In the genomic region with DNA sequence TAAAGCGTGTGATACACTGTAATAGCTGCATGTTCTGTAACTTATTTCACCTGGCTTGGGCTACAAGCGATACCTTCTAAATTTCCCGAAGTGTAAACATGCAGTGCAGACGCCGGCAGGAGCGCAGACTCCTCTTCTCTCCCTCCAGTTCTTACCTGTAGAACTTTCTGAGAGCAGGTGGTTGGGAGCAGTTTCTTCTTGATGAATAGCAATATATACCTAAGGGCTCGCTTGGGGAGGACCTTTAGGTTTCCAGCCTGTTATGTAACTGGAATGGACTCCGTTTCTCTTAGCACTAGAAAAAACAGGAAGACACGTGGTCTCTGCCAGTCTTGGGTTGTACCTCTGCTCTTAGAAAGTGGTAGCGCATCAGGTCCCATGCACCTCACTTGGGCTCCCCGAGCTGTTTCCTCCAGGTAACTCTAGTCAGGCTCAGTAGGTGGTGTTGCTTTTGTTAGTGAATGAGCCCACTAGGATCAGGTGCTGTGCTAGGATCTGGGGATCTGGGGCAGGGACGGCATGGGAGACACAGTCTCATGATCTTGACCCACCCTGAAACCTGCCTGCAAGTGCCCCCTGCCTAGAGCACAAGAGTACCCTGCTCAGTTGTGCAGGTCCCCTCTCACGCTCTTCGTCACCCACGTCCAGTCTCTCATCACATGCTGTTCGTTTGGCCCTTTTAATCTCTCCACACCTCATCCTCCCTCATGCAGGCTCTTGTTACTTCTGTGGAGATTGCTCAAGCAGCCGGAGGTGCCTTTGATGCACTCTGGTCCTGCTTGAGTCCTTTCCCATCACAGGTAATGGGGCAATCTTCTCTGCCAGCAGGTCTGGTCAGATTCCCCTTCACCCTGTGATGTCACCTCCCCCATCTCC, we compare ENCODE assay signal across 1 cellular context.
TF ChIP-seq lines count a peak whose summit lies in the region.

No MANE protein-coding gene starts in this region.

TF ChIP-seq in GM12878, 131 proteins besides CTCF, POLR2A, EP300 and RAD21 (continued from another document):
- TF ChIP-seq NKRF (conservative IDR thresholded peaks at IDR 0.05): 0 out of 2 replicates have a peak, but pooled peaks have one; percentile 13
- peak; percentile 73; the same call in 1 of the 2 replicates for TF ChIP-seq RAD51 (IDR thresholded peaks at IDR 0.05)
- TF ChIP-seq DPF2 (IDR thresholded peaks at IDR 0.05): no peak
- peak; percentile 57; the same call in 1 of the 2 replicates for TF ChIP-seq SIN3A (IDR thresholded peaks at IDR 0.05; ENCODE audit: low read depth, low read length)
- no peak for TF ChIP-seq TAF1 (IDR thresholded peaks at IDR 0.05; ENCODE audit: borderline replicate concordance, low read depth, low read length)
- TF ChIP-seq ATF7 (IDR thresholded peaks at IDR 0.05; ENCODE audit: low read depth): no peak
- no peak for TF ChIP-seq ZZZ3 (IDR thresholded peaks at IDR 0.05; ENCODE audit: control insufficient read depth, insufficient read length, low read depth)
- no peak for TF ChIP-seq E2F4 (IDR thresholded peaks at IDR 0.05; ENCODE audit: low read depth, low read length)
- TF ChIP-seq, protein P1, sequence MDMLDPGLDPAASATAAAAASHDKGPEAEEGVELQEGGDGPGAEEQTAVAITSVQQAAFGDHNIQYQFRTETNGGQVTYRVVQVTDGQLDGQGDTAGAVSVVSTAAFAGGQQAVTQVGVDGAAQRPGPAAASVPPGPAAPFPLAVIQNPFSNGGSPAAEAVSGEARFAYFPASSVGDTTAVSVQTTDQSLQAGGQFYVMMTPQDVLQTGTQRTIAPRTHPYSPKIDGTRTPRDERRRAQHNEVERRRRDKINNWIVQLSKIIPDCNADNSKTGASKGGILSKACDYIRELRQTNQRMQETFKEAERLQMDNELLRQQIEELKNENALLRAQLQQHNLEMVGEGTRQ (IDR thresholded peaks at IDR 0.05; ENCODE audit: borderline replicate concordance, low read depth, low read length): peak; percentile 22
TF ChIP-seq in GM12878: peak in this region for 7.
